Comparison of ENCODE assay signal across 8 cellular contexts in genomic region chr1:208177656-208178055, GRCh38.
DNase-seq lines count a peak whose midpoint lies in the region; ATAC-seq and TF ChIP-seq lines count a peak whose summit lies in the region.

No MANE protein-coding gene starts in this region.

- no peak for TF ChIP-seq CTCF in activated B cell treated with CpG ODN at 0.5 μM for 24 hours (IDR thresholded peaks at IDR 0.05)

- H3K4me3 Mint-ChIP-seq in activated B cell treated with CpG ODN at 0.5 μM for 24 hours = no peak overlapping the region
- no peak overlapping the region for H3K4me3 Mint-ChIP-seq in stimulated activated naive B cell treated with anti-CD40 and anti-IgM and Interleukin-4, amounts not matched to agents 10 μg/mL and 1 μg/mL and 100 μg/mL, for 72 hours
- no peak overlapping the region for H3K4me3 Mint-ChIP-seq in activated naive CD8-positive, alpha-beta T cell treated with anti-CD3 and anti-CD28 coated beads, Interleukin-2, amount 50 U/mL, for 24 hours

- H3K27me3 Mint-ChIP-seq in activated B cell treated with CpG ODN at 0.5 μM for 24 hours = peaks cover 12% of the 10 kb centered on the region
- H3K27me3 Mint-ChIP-seq in stimulated activated naive B cell treated with anti-CD40 and anti-IgM and Interleukin-4, amounts not matched to agents 10 μg/mL and 1 μg/mL and 100 μg/mL, for 72 hours = peaks cover 0 to under 1% of the 10 kb centered on the region in 2 donors
- H3K27me3 Mint-ChIP-seq in activated naive CD8-positive, alpha-beta T cell treated with anti-CD3 and anti-CD28 coated beads, Interleukin-2, amount 50 U/mL, for 24 hours = no peaks in the 10 kb centered on the region

- H3K9me3 Mint-ChIP-seq in activated B cell treated with CpG ODN at 0.5 μM for 24 hours = no peaks in the 10 kb centered on the region
- no peaks in the 10 kb centered on the region for H3K9me3 Mint-ChIP-seq in stimulated activated naive B cell treated with anti-CD40 and anti-IgM and Interleukin-4, amounts not matched to agents 10 μg/mL and 1 μg/mL and 100 μg/mL, for 72 hours
- H3K9me3 Mint-ChIP-seq in activated naive CD8-positive, alpha-beta T cell treated with anti-CD3 and anti-CD28 coated beads, Interleukin-2, amount 50 U/mL, for 24 hours = no peaks in the 10 kb centered on the region

- no peak overlapping the region for H3K27ac Mint-ChIP-seq in activated B cell treated with CpG ODN at 0.5 μM for 24 hours
- H3K27ac Mint-ChIP-seq in stimulated activated naive B cell treated with anti-CD40 and anti-IgM and Interleukin-4, amounts not matched to agents 10 μg/mL and 1 μg/mL and 100 μg/mL, for 72 hours = no peak overlapping the region
- H3K27ac Mint-ChIP-seq in activated naive CD8-positive, alpha-beta T cell treated with anti-CD3 and anti-CD28 coated beads, Interleukin-2, amount 50 U/mL, for 24 hours = no peak overlapping the region

- no peaks in the 10 kb centered on the region for H3K36me3 Mint-ChIP-seq in activated B cell treated with CpG ODN at 0.5 μM for 24 hours (ENCODE audit: low read depth)
- no peaks in the 10 kb centered on the region for H3K36me3 Mint-ChIP-seq in stimulated activated naive B cell treated with anti-CD40 and anti-IgM and Interleukin-4, amounts not matched to agents 10 μg/mL and 1 μg/mL and 100 μg/mL, for 72 hours
- H3K36me3 Mint-ChIP-seq in activated naive CD8-positive, alpha-beta T cell treated with anti-CD3 and anti-CD28 coated beads, Interleukin-2, amount 50 U/mL, for 24 hours (ENCODE audit: low read depth) = no peaks in the 10 kb centered on the region

- no peaks in the 10 kb centered on the region for H3K4me1 Mint-ChIP-seq in activated B cell treated with CpG ODN at 0.5 μM for 24 hours
- H3K4me1 Mint-ChIP-seq in stimulated activated naive B cell treated with anti-CD40 and anti-IgM and Interleukin-4, amounts not matched to agents 10 μg/mL and 1 μg/mL and 100 μg/mL, for 72 hours = peaks cover 0 to 2% of the 10 kb centered on the region in 2 donors
- H3K4me1 Mint-ChIP-seq in activated naive CD8-positive, alpha-beta T cell treated with anti-CD3 and anti-CD28 coated beads, Interleukin-2, amount 50 U/mL, for 24 hours = no peaks in the 10 kb centered on the region

- ATAC-seq in HG03460 (IDR thresholded peaks at IDR 0.05; ENCODE audit: unreplicated experiment) = peak; percentile 59
- ATAC-seq in activated B cell treated with CpG ODN at 0.5 μM for 24 hours (ENCODE audit: low read depth) = peak; percentile 71
- peak; percentile 65 to 79 for ATAC-seq in stimulated activated naive B cell treated with anti-CD40 and anti-IgM and Interleukin-4, amounts not matched to agents 10 μg/mL and 1 μg/mL and 100 μg/mL, for 72 hours (replicated peaks)
- ATAC-seq in HG03196 (IDR thresholded peaks at IDR 0.05; ENCODE audit: unreplicated experiment) = no peak
- no peak for ATAC-seq in GM19455 (IDR thresholded peaks at IDR 0.05; ENCODE audit: unreplicated experiment)
- ATAC-seq in activated naive CD8-positive, alpha-beta T cell treated with anti-CD3 and anti-CD28 coated beads, Interleukin-2, amount 50 U/mL, for 24 hours = no peak

- peak; percentile 58 for DNase-seq in DMS 273 (lab: John Stamatoyannopoulos, UW; ENCODE audit: unreplicated experiment)
- no peak for DNase-seq in DMS 273 treated with DMSO at 0.1 percent for 48 hours (lab: John Stamatoyannopoulos, UW)
- DNase-seq in activated B cell treated with CpG ODN at 0.5 μM for 24 hours = no peak
- no peak for DNase-seq in stimulated activated naive B cell treated with anti-CD40 and anti-IgM and Interleukin-4, amounts not matched to agents 10 μg/mL and 1 μg/mL and 100 μg/mL, for 72 hours
- DNase-seq in activated naive CD8-positive, alpha-beta T cell treated with anti-CD3 and anti-CD28 coated beads, Interleukin-2, amount 50 U/mL, for 24 hours = no peak

- POLR2A ChIA-PET in activated B cell treated with CpG ODN at 0.5 μM for 24 hours (lab: Charles Lee) = no interaction called here

- CTCF ChIA-PET in activated B cell treated with CpG ODN at 0.5 μM for 24 hours (lab: Charles Lee) = no interaction called here

- intact Hi-C loops in activated B cell treated with CpG ODN at 0.5 μM for 24 hours (cut with micrococcal nuclease) = no loop called here

Comparison
In these comparisons a context has a peak if more than half of its experiments do, and no peak if none do; other contexts are left out.
1. ATAC-seq: peak in HG03460 (single experiment), activated B cell treated with CpG ODN at 0.5 μM for 24 hours (single experiment) and stimulated activated naive B cell treated with anti-CD40 and anti-IgM and Interleukin-4, amounts not matched to agents 10 μg/mL and 1 μg/mL and 100 μg/mL, for 72 hours (2 of 2); none in HG03196 (single experiment), GM19455 (single experiment) and activated naive CD8-positive, alpha-beta T cell treated with anti-CD3 and anti-CD28 coated beads, Interleukin-2, amount 50 U/mL, for 24 hours (single experiment).